15 cellular contexts compared by ENCODE assay signal in the genomic region with DNA sequence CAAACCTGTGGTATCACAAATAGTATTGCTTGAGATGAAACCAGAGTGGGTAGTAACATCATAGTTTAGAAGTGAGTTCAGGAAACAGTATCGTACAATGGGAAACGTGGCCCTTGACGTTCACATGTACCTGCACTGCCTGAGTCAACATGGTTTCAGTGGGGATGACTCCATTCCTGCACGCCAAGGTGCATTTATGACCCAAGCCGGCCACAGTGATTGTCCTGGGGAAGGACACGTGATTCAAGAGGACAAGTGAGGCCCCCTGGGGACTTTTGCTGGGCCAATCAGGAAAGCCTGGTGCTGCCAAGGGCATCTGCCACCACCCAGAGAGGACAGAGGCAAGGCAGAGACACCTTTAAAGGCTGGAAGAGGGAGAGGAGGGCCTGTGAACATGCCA.
DNase-seq lines count a peak whose midpoint lies in the region; ATAC-seq, FAIRE-seq and TF ChIP-seq lines count a peak whose summit lies in the region.
"Had no signal": no experiment of that assay in that cellular context is flagged by ENCODE, and none has a peak within 500 bp of the region (broad histone marks: within the 10 kb centered on the region; RNA-seq: fewer than 3 reads in every experiment).

No MANE protein-coding gene starts in this region.

- H3K4me1 Mint-ChIP-seq in activated T-cell treated with anti-CD3 and anti-CD28 coated beads, Interleukin-2, amount 50 U/mL, for 24 hours (ENCODE audit: low read depth) = peaks cover 8% of the 10 kb centered on the region
- H3K4me1 Mint-ChIP-seq in naive thymus-derived CD8-positive, alpha-beta T cell = peaks cover 0 to 8% (median 0%) of the 10 kb centered on the region in 4 donors

- no peak overlapping the region for H3K9ac ChIP-seq in mammary epithelial cell (ENCODE audit: insufficient read depth, low read length)

- in situ Hi-C loops in mammary epithelial cell (cut with MboI; ENCODE audit: low sequenced_read_pairs in 2 of 2) = no loop called here

- POLR2A ChIA-PET in naive thymus-derived CD8-positive, alpha-beta T cell (lab: Charles Lee) = no interaction called here

- H3K27ac Mint-ChIP-seq in activated T-cell treated with anti-CD3 and anti-CD28 coated beads, Interleukin-2, amount 50 U/mL, for 24 hours = peak overlapping the region; percentile 22
- no peak overlapping the region for H3K27ac Mint-ChIP-seq in naive thymus-derived CD8-positive, alpha-beta T cell

- no peaks in the 10 kb centered on the region for H3K4me1 ChIP-seq in mammary epithelial cell (ENCODE audit: insufficient read depth, low read length)
- H3K4me1 ChIP-seq: BE2C had no signal

- H3K27me3 ChIP-seq in bronchial epithelial cell (ENCODE audit: control insufficient read depth, insufficient read depth, low read length) (no peaks in the 10 kb centered on the region), mammary epithelial cell (ENCODE audit: insufficient read depth, low read length) (no peaks in the 10 kb centered on the region)

- H3K36me3 ChIP-seq in bronchial epithelial cell (ENCODE audit: control insufficient read depth, insufficient read depth, low read length) = no peaks in the 10 kb centered on the region
- H3K36me3 ChIP-seq in mammary epithelial cell (ENCODE audit: insufficient read depth, low read length) = no peaks in the 10 kb centered on the region
- H3K36me3 ChIP-seq: BE2C had no signal

- no peaks in the 10 kb centered on the region for H3K9me3 ChIP-seq in mammary epithelial cell (replicated peaks; ENCODE audit: insufficient read depth, low read length)
- H3K9me3 ChIP-seq: BE2C had no signal

- H4K20me1 ChIP-seq in mammary epithelial cell (ENCODE audit: insufficient read depth, low read length) = no peaks in the 10 kb centered on the region

- CTCF ChIA-PET in mammary epithelial cell (lab: Charles Lee; ENCODE audit: low non-redundant PET) = no interaction called here

- H3K4me2 ChIP-seq in mammary epithelial cell (ENCODE audit: insufficient read depth, low read depth, low read length) = no peak overlapping the region

- no peak overlapping the region for H3K4me3 Mint-ChIP-seq in activated T-cell treated with anti-CD3 and anti-CD28 coated beads, Interleukin-2, amount 50 U/mL, for 24 hours
- H3K4me3 Mint-ChIP-seq in naive thymus-derived CD8-positive, alpha-beta T cell = no peak overlapping the region
- H3K4me3 Mint-ChIP-seq: CD4-positive, alpha-beta memory T cell had no signal

- no peak overlapping the region for H2AFZ ChIP-seq in mammary epithelial cell (ENCODE audit: low read depth, low read length)

- no TSS peak for BruUV-seq in mammary epithelial cell (replicated peaks; lab: Mats Ljungman, UMichigan)

- intact Hi-C loops in mammary epithelial cell (cut with micrococcal nuclease) = no loop called here

- dilution Hi-C loops in mammary epithelial cell (cut with HindIII; ENCODE audit: low sequenced_read_pairs) = no loop called here

- no peaks in the 10 kb centered on the region for H3K9me3 Mint-ChIP-seq in activated T-cell treated with anti-CD3 and anti-CD28 coated beads, Interleukin-2, amount 50 U/mL, for 24 hours
- no peaks in the 10 kb centered on the region for H3K9me3 Mint-ChIP-seq in naive thymus-derived CD8-positive, alpha-beta T cell
- H3K9me3 Mint-ChIP-seq: CD4-positive, alpha-beta memory T cell had no signal

- H3K27me3 Mint-ChIP-seq in activated T-cell treated with anti-CD3 and anti-CD28 coated beads, Interleukin-2, amount 50 U/mL, for 24 hours = peaks cover 28% of the 10 kb centered on the region
- H3K27me3 Mint-ChIP-seq in naive thymus-derived CD8-positive, alpha-beta T cell = peaks cover 6 to 25% (median 18%) of the 10 kb centered on the region in 5 donors

- H3K4me3 ChIP-seq in bronchial epithelial cell (ENCODE audit: low read depth, low read length) = no peak overlapping the region
- H3K4me3 ChIP-seq in mammary epithelial cell (replicated peaks in 1 of 3; ENCODE audit: insufficient read depth in 1 of 3, low read depth in 2 of 3, low read length in 3 of 3) = no peak overlapping the region
- H3K4me3 ChIP-seq: GM12878 had no signal

- 72% methylated on average over 6 of the region's 6 CpGs for WGBS in mammary epithelial cell (ENCODE audit: low coverage, missing lambda C conversion rate)

- no peak overlapping the region for H3K27ac ChIP-seq in mammary epithelial cell (ENCODE audit: insufficient read depth, low read depth, low read length)

- no peaks in the 10 kb centered on the region for H3K79me2 ChIP-seq in mammary epithelial cell (ENCODE audit: insufficient read depth, low read length)

- no peak for TF ChIP-seq CTCF in bronchial epithelial cell (IDR thresholded peaks at IDR 0.05; ENCODE audit: insufficient read depth, low read length, severe bottlenecking)
- TF ChIP-seq CTCF in mammary epithelial cell (conservative IDR thresholded peaks at IDR 0.05 in 1 of 2, IDR thresholded peaks at IDR 0.05 in 1 of 2; ENCODE audit: extremely low read depth in 1 of 2, insufficient read depth in 1 of 2, low read depth in 1 of 2, low read length in 2 of 2) = no peak

- FAIRE-seq in bronchial epithelial cell (lab: Jason Lieb, UNC) = peak; percentile 7
- FAIRE-seq: A204.1, GM12878, GM18507, H54 had no signal

- DNase-seq in activated T-cell treated with anti-CD3 and anti-CD28 coated beads, Interleukin-2, amount 50 U/mL, for 24 hours = no peak
- DNase-seq in activated T-cell treated with anti-CD3 and anti-CD28 coated beads for 4 hours (no peak), bronchial epithelial cell (ENCODE audit: low read depth) (no peak), mammary epithelial cell (no peak)
- peak; percentile 37 for DNase-seq in stimulated activated CD4-positive, alpha-beta T cell treated with anti-CD3 and anti-CD28 coated beads, Interleukin-1b, Interleukin-23, amount 100 ng/mL, for 48 hours
- DNase-seq in stimulated activated CD4-positive, alpha-beta T cell treated with anti-CD3 and anti-CD28 coated beads, Interleukin-12 subunit alpha, Interleukin-12 subunit beta, amount 100 ng/mL, for 4 hours = no peak
- no peak for DNase-seq in naive thymus-derived CD8-positive, alpha-beta T cell
- DNase-seq: BE2C; CD4-positive, alpha-beta memory T cell; DMS79 had no signal

- no peak for ATAC-seq in naive thymus-derived CD8-positive, alpha-beta T cell
- ATAC-seq: GM12878, HCT116 had no signal

- no peaks in the 10 kb centered on the region for H3K36me3 Mint-ChIP-seq in activated T-cell treated with anti-CD3 and anti-CD28 coated beads, Interleukin-2, amount 50 U/mL, for 24 hours (ENCODE audit: low read depth)
- H3K36me3 Mint-ChIP-seq in naive thymus-derived CD8-positive, alpha-beta T cell = no peaks in the 10 kb centered on the region
- H3K36me3 Mint-ChIP-seq: CD4-positive, alpha-beta memory T cell had no signal
